Comparison of ENCODE assay signal across 18 cellular contexts in the genomic region with DNA sequence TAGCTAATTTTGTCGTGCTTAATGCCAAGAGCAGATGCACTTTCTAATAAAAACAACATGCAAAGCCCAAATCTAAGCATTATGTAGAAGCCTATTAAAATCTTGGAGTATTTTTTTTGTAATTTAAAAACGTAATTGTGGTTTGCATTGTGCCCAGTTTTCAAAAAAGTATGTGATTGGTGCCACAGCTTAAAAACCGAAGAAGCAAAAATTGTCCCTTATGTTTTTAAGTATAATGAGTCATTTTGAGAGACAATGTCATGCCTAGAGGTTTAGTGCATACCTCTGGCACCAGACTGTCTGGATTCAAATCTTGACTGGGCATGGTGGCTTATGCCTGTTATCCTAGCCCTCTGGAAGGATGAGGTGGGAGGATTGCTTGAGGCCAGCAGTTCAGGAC.
DNase-seq lines count a peak whose midpoint lies in the region; ATAC-seq and TF ChIP-seq lines count a peak whose summit lies in the region.
"Had no signal": no experiment of that assay in that cellular context is flagged by ENCODE, and none has a peak within 500 bp of the region (broad histone marks: within the 10 kb centered on the region; RNA-seq: fewer than 3 reads in every experiment).

No MANE protein-coding gene starts in this region.

- H3K27ac Mint-ChIP-seq in activated CD4-positive, alpha-beta T cell treated with anti-CD3 and anti-CD28 coated beads, Interleukin-2, amount 10 ng/mL, durations not matched to agents 24 days and 14 days: no peak overlapping the region
- H3K27ac Mint-ChIP-seq: activated naive CD4-positive, alpha-beta T cell treated with anti-CD3 and anti-CD28 coated beads for 36 hours; GM23338; stimulated activated naive CD8-positive, alpha-beta T cell treated with anti-CD3 and anti-CD28 coated beads, Interleukin-15, Interleukin-2, amounts not matched to agents 100 ng/mL and 50 ng/mL, for 24 hours had no signal

- TF ChIP-seq CTCF in epithelial cell of esophagus (IDR thresholded peaks at IDR 0.05; ENCODE audit: insufficient read depth, low read depth, low read length, missing control alignments) (no peak), smooth muscle cell (IDR thresholded peaks at IDR 0.05; ENCODE audit: borderline replicate concordance, insufficient read depth, poor library complexity, severe bottlenecking) (no peak)

- H4K20me1 ChIP-seq in smooth muscle cell (ENCODE audit: low read depth): peaks cover 54% of the 10 kb centered on the region

- H3K27me3 ChIP-seq in smooth muscle cell (ENCODE audit: low read depth) (no peaks in the 10 kb centered on the region), HAP-1 (ENCODE audit: low read depth) (no peaks in the 10 kb centered on the region)
- H3K27me3 ChIP-seq: esophagus muscularis mucosa had no signal

- no peak overlapping the region for H3K4me3 Mint-ChIP-seq in activated CD4-positive, alpha-beta T cell treated with anti-CD3 and anti-CD28 coated beads, Interleukin-2, amount 10 ng/mL, durations not matched to agents 24 days and 14 days
- H3K4me3 Mint-ChIP-seq: activated naive CD4-positive, alpha-beta T cell treated with anti-CD3 and anti-CD28 coated beads for 36 hours; GM23338; stimulated activated naive CD8-positive, alpha-beta T cell treated with anti-CD3 and anti-CD28 coated beads, Interleukin-15, Interleukin-2, amounts not matched to agents 100 ng/mL and 50 ng/mL, for 24 hours had no signal

- H3K27ac ChIP-seq in SK-N-MC (peak overlapping the region; percentile 48), smooth muscle cell (ENCODE audit: low read depth) (peak overlapping the region; percentile 34)
- H3K27ac ChIP-seq: esophagus muscularis mucosa had no signal

- H3K4me2 ChIP-seq in smooth muscle cell: no peak overlapping the region
- H3K4me2 ChIP-seq: GM23338 had no signal

- peaks cover 57% of the 10 kb centered on the region for H3K79me2 ChIP-seq in smooth muscle cell (ENCODE audit: low read depth)

- in situ Hi-C loops in HAP-1 (cut with MboI; ENCODE audit: low sequenced_read_pairs): no loop called here

- H3K36me3 Mint-ChIP-seq in activated CD4-positive, alpha-beta T cell treated with anti-CD3 and anti-CD28 coated beads, Interleukin-2, amount 10 ng/mL, durations not matched to agents 24 days and 14 days (ENCODE audit: low read depth): peaks cover 52% of the 10 kb centered on the region

- WGBS in smooth muscle cell (ENCODE audit: low lambda C conversion rate): 64% methylated on average over 3 of the region's 3 CpGs

- H3K4me3 ChIP-seq in SK-N-MC (no peak overlapping the region; the same call in 1 of the 2 replicates), epithelial cell of esophagus (ENCODE audit: low read length) (no peak overlapping the region), smooth muscle cell (no peak overlapping the region), HAP-1 (no peak overlapping the region)
- H3K4me3 ChIP-seq: esophagus muscularis mucosa, GM23338 had no signal

- H3K4me1 Mint-ChIP-seq in activated CD4-positive, alpha-beta T cell treated with anti-CD3 and anti-CD28 coated beads, Interleukin-2, amount 10 ng/mL, durations not matched to agents 24 days and 14 days: peaks cover 21% of the 10 kb centered on the region

- H3K9me3 Mint-ChIP-seq in activated CD4-positive, alpha-beta T cell treated with anti-CD3 and anti-CD28 coated beads, Interleukin-2, amount 10 ng/mL, durations not matched to agents 24 days and 14 days: peaks cover 11% of the 10 kb centered on the region

- no peaks in the 10 kb centered on the region for H3K27me3 Mint-ChIP-seq in activated CD4-positive, alpha-beta T cell treated with anti-CD3 and anti-CD28 coated beads, Interleukin-2, amount 10 ng/mL, durations not matched to agents 24 days and 14 days
- H3K27me3 Mint-ChIP-seq: stimulated activated naive CD8-positive, alpha-beta T cell treated with anti-CD3 and anti-CD28 coated beads, Interleukin-15, Interleukin-2, amounts not matched to agents 100 ng/mL and 50 ng/mL, for 24 hours had no signal

- no peak overlapping the region for H2AFZ ChIP-seq in smooth muscle cell (ENCODE audit: low read depth)
- H2AFZ ChIP-seq: GM23338 had no signal

- no peaks in the 10 kb centered on the region for H3K4me1 ChIP-seq in smooth muscle cell (ENCODE audit: low read depth)
- no peaks in the 10 kb centered on the region for H3K4me1 ChIP-seq in HAP-1

- H3K9me3 ChIP-seq in SK-N-MC (ENCODE audit: low read depth, low read length) (no peaks in the 10 kb centered on the region), smooth muscle cell (replicated peaks; ENCODE audit: low read depth) (no peaks in the 10 kb centered on the region), HAP-1 (no peaks in the 10 kb centered on the region)
- H3K9me3 ChIP-seq: Caco-2, esophagus muscularis mucosa had no signal

- intact Hi-C loops in activated CD4-positive, alpha-beta T cell treated with anti-CD3 and anti-CD28 coated beads, Interleukin-2, amount 10 ng/mL, durations not matched to agents 24 days and 14 days (cut with micrococcal nuclease): no loop called here

- H3F3A ChIP-seq in smooth muscle cell (ENCODE audit: low read depth): no peaks in the 10 kb centered on the region

- peak; percentile 13 for DNase-seq in activated CD4-positive, alpha-beta T cell treated with anti-CD3 and anti-CD28 coated beads, Interleukin-2, amount 10 ng/mL, durations not matched to agents 24 days and 14 days
- DNase-seq in activated CD4-positive, alpha-beta T cell treated with anti-CD3 and anti-CD28 coated beads for 4 hours: no peak
- no peak for DNase-seq in SK-N-MC (ENCODE audit: low read depth, low spot score)
- DNase-seq in epithelial cell of esophagus (ENCODE audit: low read depth): peak; percentile 26
- DNase-seq in smooth muscle cell (lab: John Stamatoyannopoulos, UW; ENCODE audit: unreplicated experiment): no peak
- no peak for DNase-seq in NCI-H1048 (lab: John Stamatoyannopoulos, UW)
- no peak for DNase-seq in HAP-1 (ENCODE audit: low spot score in 2 of 2)
- DNase-seq: activated CD4-positive, alpha-beta T cell treated with anti-CD3 and anti-CD28 coated beads, Interleukin-2, amount 50 U/mL, for 1 hour; activated naive CD4-positive, alpha-beta T cell treated with anti-CD3 and anti-CD28 coated beads for 36 hours; Caco-2; GF-D8; left colon; NCI-H69; retina had no signal

- ATAC-seq in GM19455 (IDR thresholded peaks at IDR 0.05; ENCODE audit: unreplicated experiment): no peak
- ATAC-seq: GM23338, left colon had no signal

- H3K36me3 ChIP-seq in SK-N-MC (ENCODE audit: insufficient read depth, low read length) (peaks cover 25% of the 10 kb centered on the region; the same call in 1 of the 2 replicates), smooth muscle cell (ENCODE audit: low read depth) (no peaks in the 10 kb centered on the region), HAP-1 (replicated peaks) (no peaks in the 10 kb centered on the region)
- H3K36me3 ChIP-seq: esophagus muscularis mucosa had no signal

- no peak overlapping the region for H3K9ac ChIP-seq in SK-N-MC (ENCODE audit: insufficient read length)
- H3K9ac ChIP-seq in smooth muscle cell (ENCODE audit: low read depth): no peak overlapping the region

Comparison
In these comparisons a context has a peak if more than half of its experiments do, and no peak if none do; other contexts are left out.
1. DNase-seq: peak in activated CD4-positive, alpha-beta T cell treated with anti-CD3 and anti-CD28 coated beads, Interleukin-2, amount 10 ng/mL, durations not matched to agents 24 days and 14 days (single experiment) and epithelial cell of esophagus (single experiment); none in activated CD4-positive, alpha-beta T cell treated with anti-CD3 and anti-CD28 coated beads for 4 hours (0 of 2), SK-N-MC (single experiment), smooth muscle cell (single experiment), NCI-H1048 (single experiment) and HAP-1 (0 of 2).